ENCODE assay signal across 9 cellular contexts in the genomic region with DNA sequence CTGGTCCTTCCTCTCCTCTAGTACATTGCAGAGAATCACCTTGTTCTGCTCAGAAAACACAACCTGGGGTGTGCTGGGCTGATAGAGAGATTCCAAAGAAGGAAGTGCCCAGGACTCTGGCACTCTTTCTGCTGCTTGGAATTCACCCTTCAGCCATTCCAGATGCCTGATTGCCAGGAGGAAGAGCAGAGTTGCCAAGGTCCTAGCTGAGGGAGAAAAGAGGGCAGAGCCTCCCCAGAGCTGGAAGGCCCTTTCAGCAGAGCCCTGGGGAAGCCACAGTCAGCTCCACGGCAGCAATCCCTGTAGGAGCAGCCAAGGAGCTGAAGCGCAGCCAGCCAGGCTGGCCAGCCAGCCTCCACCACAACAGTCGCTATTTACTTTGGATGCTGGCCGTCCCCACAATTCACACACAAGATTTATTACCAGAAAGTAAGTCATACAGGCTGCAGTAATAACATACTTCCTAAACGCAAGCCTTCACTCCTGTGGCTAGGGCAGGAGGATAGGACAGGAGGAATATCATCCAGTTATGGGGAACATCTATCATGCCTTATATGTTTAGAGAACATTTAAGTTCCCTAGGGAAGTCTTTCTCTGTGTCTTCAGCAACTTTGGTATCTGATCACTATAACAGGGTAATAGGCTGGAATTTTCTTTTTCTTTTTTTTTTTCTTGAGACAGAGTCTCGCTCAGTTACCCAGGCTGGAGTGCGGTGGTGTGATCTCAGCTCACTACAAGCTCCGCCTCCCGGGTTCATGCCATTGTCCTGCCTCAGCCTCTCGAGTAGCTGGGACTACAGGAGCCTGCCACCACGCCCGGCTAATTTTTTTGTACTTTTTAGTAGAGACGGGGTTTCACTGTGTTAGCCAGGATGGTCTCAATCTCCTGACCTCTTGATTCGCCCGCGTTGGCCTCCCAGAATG. TPM values are rescaled to one million over a fixed set of nuclear protein-coding genes. Genes with fewer than 3 reads are reported as not detected.
DNase-seq lines count a peak whose midpoint lies in the region; ATAC-seq and TF ChIP-seq lines count a peak whose summit lies in the region.
"Had no signal": no experiment of that assay in that cellular context is flagged by ENCODE, and none has a peak within 500 bp of the region (broad histone marks: within the 10 kb centered on the region; RNA-seq: fewer than 3 reads in every experiment).

No MANE protein-coding gene starts in this region.

- CTCF ChIA-PET in T-cell (lab: Charles Lee), result interaction anchor here in 1 of 2 donors (0.6 kb wide), 1 partner anchor 269 kb away, joined by 3 read pairs; no protein-coding TSS in a partner anchor

- H3K4me1 ChIP-seq in breast epithelium (peaks cover 0 to 14% of the 10 kb centered on the region in 2 donors), stomach smooth muscle (ENCODE audit: control insufficient read depth, insufficient read depth, low read length) (peaks cover 10% of the 10 kb centered on the region)
- H3K4me1 ChIP-seq: foreskin keratinocyte had no signal

- POLR2A ChIA-PET in T-cell (lab: Charles Lee), result no interaction called here

- H3K9me3 ChIP-seq in breast epithelium, result no peaks in the 10 kb centered on the region
- no peaks in the 10 kb centered on the region for H3K9me3 ChIP-seq in stomach smooth muscle (ENCODE audit: control insufficient read depth in 2 of 2, low read length in 2 of 2)

- H3K9me3 Mint-ChIP-seq in T-cell, result no peaks in the 10 kb centered on the region

- H3K27ac ChIP-seq in breast epithelium, result peak overlapping the region; percentile 80 to 82
- H3K27ac ChIP-seq in stomach smooth muscle (ENCODE audit: low read length), result peak overlapping the region; percentile 61
- H3K27ac ChIP-seq: foreskin keratinocyte had no signal

- no peak for TF ChIP-seq POLR2A in breast epithelium (IDR thresholded peaks at IDR 0.05)

- H3K4me3 ChIP-seq in breast epithelium, result peak overlapping the region in 1 of 3 donors; percentile 1
- peak overlapping the region in 1 of 2 donors; percentile 29 for H3K4me3 ChIP-seq in stomach smooth muscle (ENCODE audit: low read length in 2 of 2)

- H3K36me3 Mint-ChIP-seq in T-cell, result no peaks in the 10 kb centered on the region

- DNase-seq in HT-29 (ENCODE audit: low spot score) (peak; percentile 58), breast epithelium (ENCODE audit: low spot score in 2 of 2) (peak; percentile 86 to 92), kidney tubule cell (ENCODE audit: low spot score) (peak; percentile 61), T-cell (no peak), SIG-M5 treated with dmso at 0.1 percent for 504 hours (lab: John Stamatoyannopoulos, UW; ENCODE audit: unreplicated experiment) (no peak), foreskin melanocyte (no peak), dermis blood vessel endothelial cell (no peak)
- DNase-seq: foreskin keratinocyte had no signal

- no peak for TF ChIP-seq CTCF in breast epithelium (IDR thresholded peaks at IDR 0.05)

- no peak overlapping the region for H3K27ac Mint-ChIP-seq in T-cell

- H3K27me3 Mint-ChIP-seq in T-cell, result peaks cover 16 to 25% of the 10 kb centered on the region in 2 donors

- intact Hi-C loops in breast epithelium (cut with DNase I; ENCODE audit: low total_unique reads), result no loop called here

- no peaks in the 10 kb centered on the region for H3K4me1 Mint-ChIP-seq in T-cell

- ATAC-seq in T-cell (replicated peaks in 1 of 4), result no peak
- ATAC-seq: foreskin keratinocyte had no signal

- H3K9ac ChIP-seq in stomach smooth muscle (ENCODE audit: low read length in 2 of 2), result no peak overlapping the region

- H3K27me3 ChIP-seq in breast epithelium, result no peaks in the 10 kb centered on the region
- H3K27me3 ChIP-seq in stomach smooth muscle (ENCODE audit: control insufficient read depth in 1 of 2, insufficient read depth in 2 of 2, low read length in 2 of 2), result no peaks in the 10 kb centered on the region
- H3K27me3 ChIP-seq: foreskin keratinocyte had no signal

- H3K36me3 ChIP-seq in breast epithelium (no peaks in the 10 kb centered on the region), stomach smooth muscle (ENCODE audit: control insufficient read depth in 2 of 2, insufficient read depth in 2 of 2, low read length in 2 of 2) (no peaks in the 10 kb centered on the region)

- H3K4me3 Mint-ChIP-seq in T-cell, result no peak overlapping the region

RNA-seq across cellular contexts. Expression of a gene that starts 36.6 kb away (rescaled TPM):
- total RNA-seq in HT-29 (2014; rRNA removed; shearing (Covaris generic)), result 14.1 and 15.6 TPM in 2 replicates
- total RNA-seq in breast epithelium (10 to 100 TPM in 2 of 3 donors, 1 to 10 TPM in 1; 2.1 to 12.6 (median 10.5) TPM), T-cell (under 1 TPM in 4 of 5 donors, not detected in 1; 0.30 to 0.99 (median 0.74) TPM), dermis blood vessel endothelial cell (2.9 and 3.0 TPM in 2 replicates)

Comparison
In these comparisons a context has a peak if more than half of its experiments do, and no peak if none do; other contexts are left out.
1. DNase-seq: peak in HT-29 (single experiment), breast epithelium (2 of 2) and kidney tubule cell (single experiment); none in T-cell (0 of 34), SIG-M5 treated with dmso at 0.1 percent for 504 hours (single experiment), foreskin melanocyte (single experiment) and dermis blood vessel endothelial cell (single experiment).